26 cellular contexts compared by ENCODE assay signal in genomic region chr9:126630458-126631237, GRCh38. TPM values are rescaled to one million over a fixed set of nuclear protein-coding genes. Genes with fewer than 3 reads are reported as not detected.
DNase-seq lines count a peak whose midpoint lies in the region; ATAC-seq, FAIRE-seq and TF ChIP-seq lines count a peak whose summit lies in the region.
"Had no signal": no experiment of that assay in that cellular context is flagged by ENCODE, and none has a peak within 500 bp of the region (broad histone marks: within the 10 kb centered on the region; RNA-seq: fewer than 3 reads in every experiment).

No MANE protein-coding gene starts in this region.

- H4K20me1 ChIP-seq in HepG2 (ENCODE audit: insufficient read depth, low read length) = no peaks in the 10 kb centered on the region

- no peak for TF ChIP-seq RAD21 in HepG2 (CRISPR knock-in tag; IDR thresholded peaks at IDR 0.05)

- CTCF ChIA-PET in HepG2 (lab: Yijun Ruan, JAX; ENCODE audit: low intra/inter-chr PET ratio, low total read pairs) = no interaction called here

- no peak overlapping the region for H3K9ac ChIP-seq in HepG2 (ENCODE audit: insufficient read depth, low read depth, low read length)

- intact Hi-C loops in HepG2 (cut with micrococcal nuclease; ENCODE audit: unreplicated experiment) (no loop called here), right lobe of liver (cut with DNase I) (no loop called here)

- no peaks in the 10 kb centered on the region for H3K79me2 ChIP-seq in HepG2 (ENCODE audit: insufficient read depth, low read length)

- FAIRE-seq in HepG2 (lab: Jason Lieb, UNC) = no peak

- H2AFZ ChIP-seq in HepG2 (ENCODE audit: low read length) = no peak overlapping the region

- no peak for TF ChIP-seq POLR2A in HepG2 (IDR thresholded peaks at IDR 0.05; ENCODE audit: insufficient read depth in 1 of 2, low read depth in 2 of 2, low read length in 2 of 2)
- TF ChIP-seq POLR2A in right lobe of liver (IDR thresholded peaks at IDR 0.05) = no peak

- TF ChIP-seq CTCF in HepG2 (CRISPR knock-in tag; IDR thresholded peaks at IDR 0.05) (no peak), right lobe of liver (IDR thresholded peaks at IDR 0.05) (no peak), epithelial cell of esophagus (IDR thresholded peaks at IDR 0.05; ENCODE audit: insufficient read depth, low read depth, low read length, missing control alignments) (no peak)

- H3K4me3 Mint-ChIP-seq in stimulated activated memory B cell treated with anti-CD40 and anti-IgM and Interleukin-4, amounts not matched to agents 10 μg/mL and 1 μg/mL and 100 μg/mL, for 72 hours = no peak overlapping the region
- H3K4me3 Mint-ChIP-seq: activated CD8-positive, alpha-beta memory T cell treated with anti-CD3 and anti-CD28 coated beads, Interleukin-2, amount 10 ng/mL, durations not matched to agents 7 days and 5 days had no signal

- no peak overlapping the region for H3K27ac Mint-ChIP-seq in stimulated activated memory B cell treated with anti-CD40 and anti-IgM and Interleukin-4, amounts not matched to agents 10 μg/mL and 1 μg/mL and 100 μg/mL, for 72 hours
- H3K27ac Mint-ChIP-seq: activated CD8-positive, alpha-beta memory T cell treated with anti-CD3 and anti-CD28 coated beads, Interleukin-2, amount 10 ng/mL, durations not matched to agents 7 days and 5 days had no signal

- H3K36me3 Mint-ChIP-seq in stimulated activated memory B cell treated with anti-CD40 and anti-IgM and Interleukin-4, amounts not matched to agents 10 μg/mL and 1 μg/mL and 100 μg/mL, for 72 hours = no peaks in the 10 kb centered on the region
- H3K36me3 Mint-ChIP-seq: activated CD8-positive, alpha-beta memory T cell treated with anti-CD3 and anti-CD28 coated beads, Interleukin-2, amount 10 ng/mL, durations not matched to agents 7 days and 5 days had no signal

- H3K9me3 Mint-ChIP-seq in stimulated activated memory B cell treated with anti-CD40 and anti-IgM and Interleukin-4, amounts not matched to agents 10 μg/mL and 1 μg/mL and 100 μg/mL, for 72 hours = no peaks in the 10 kb centered on the region

- H3K27me3 Mint-ChIP-seq in stimulated activated memory B cell treated with anti-CD40 and anti-IgM and Interleukin-4, amounts not matched to agents 10 μg/mL and 1 μg/mL and 100 μg/mL, for 72 hours = peaks cover 97% of the 10 kb centered on the region

- H3K36me3 ChIP-seq in HepG2 (replicated peaks in 1 of 2; ENCODE audit: control insufficient read depth in 1 of 2, insufficient read depth in 2 of 2, low read length in 2 of 2) (no peaks in the 10 kb centered on the region), right lobe of liver (no peaks in the 10 kb centered on the region)
- H3K36me3 ChIP-seq: adrenal gland, sigmoid colon, SJCRH30, suprapubic skin had no signal

- no peak overlapping the region for H3K27ac ChIP-seq in HepG2 (ENCODE audit: extremely low read length, insufficient read depth, low read length)
- no peak overlapping the region for H3K27ac ChIP-seq in right lobe of liver
- H3K27ac ChIP-seq: adrenal gland, sigmoid colon, SJCRH30, suprapubic skin had no signal

- POLR2A ChIA-PET in HepG2 (lab: Yijun Ruan, JAX) = no interaction called here

- ATAC-seq in HepG2 (no peak), right lobe of liver (no peak), GM19395 (IDR thresholded peaks at IDR 0.05; ENCODE audit: unreplicated experiment) (no peak), HG03378 (IDR thresholded peaks at IDR 0.05; ENCODE audit: unreplicated experiment) (no peak)
- ATAC-seq in stimulated activated memory B cell treated with anti-CD40 and anti-IgM and Interleukin-4, amounts not matched to agents 10 μg/mL and 1 μg/mL and 100 μg/mL, for 72 hours = peak; percentile 53
- ATAC-seq: activated CD8-positive, alpha-beta memory T cell treated with anti-CD3 and anti-CD28 coated beads, Interleukin-2, amount 10 ng/mL, durations not matched to agents 7 days and 5 days; left cardiac atrium had no signal

- no TSS peak for BruUV-seq in HepG2 (replicated peaks; lab: Mats Ljungman, UMichigan)

- no peak overlapping the region for H3K4me2 ChIP-seq in HepG2 (ENCODE audit: low read depth, low read length)

- no peaks in the 10 kb centered on the region for H3K9me3 ChIP-seq in HepG2 (ENCODE audit: low read length)
- H3K9me3 ChIP-seq in right lobe of liver = no peaks in the 10 kb centered on the region
- H3K9me3 ChIP-seq: adrenal gland, sigmoid colon, SJCRH30, suprapubic skin had no signal

- TF ChIP-seq EP300 in HepG2 (IDR thresholded peaks at IDR 0.05; ENCODE audit: low read depth in 2 of 2, low read length in 2 of 2) = no peak
- TF ChIP-seq EP300 in HepG2 (CRISPR knock-in tag; IDR thresholded peaks at IDR 0.05; ENCODE audit: borderline replicate concordance) = no peak

- H3K4me1 Mint-ChIP-seq in stimulated activated memory B cell treated with anti-CD40 and anti-IgM and Interleukin-4, amounts not matched to agents 10 μg/mL and 1 μg/mL and 100 μg/mL, for 72 hours = peaks cover 11% of the 10 kb centered on the region

- DNase-seq in HepG2 (ENCODE audit: low spot score) (no peak), right lobe of liver (no peak), NCI-H2029 treated with DMSO at 0.1 percent for 48 hours (lab: John Stamatoyannopoulos, UW) (peak; percentile 75), epithelial cell of esophagus (ENCODE audit: low read depth) (peak; percentile 40), HuH-7 (ENCODE audit: low spot score) (no peak)
- DNase-seq: activated CD8-positive, alpha-beta memory T cell treated with anti-CD3 and anti-CD28 coated beads, Interleukin-2, amount 10 ng/mL, durations not matched to agents 7 days and 5 days; activated effector memory CD4-positive, alpha-beta T cell treated with Interleukin-2 at 50 U/mL for 16 hours; adrenal gland; COR-L47; GF-D8; GOT3; left cardiac atrium; NCI-H1436 treated with DMSO at 0.1 percent for 48 hours; occipital lobe; sigmoid colon; stimulated activated CD4-positive, alpha-beta T cell treated with anti-CD3 and anti-CD28 coated beads, Interleukin-1b, Interleukin-23, amount 100 ng/mL, for 48 hours had no signal

- no peak overlapping the region for H3K4me3 ChIP-seq in HepG2 (replicated peaks in 1 of 3; ENCODE audit: insufficient read depth in 1 of 3, low read depth in 2 of 3, low read length in 3 of 3)
- H3K4me3 ChIP-seq in right lobe of liver = no peak overlapping the region
- H3K4me3 ChIP-seq in epithelial cell of esophagus (ENCODE audit: low read length) = no peak overlapping the region
- H3K4me3 ChIP-seq: adrenal gland, sigmoid colon, SJCRH30, suprapubic skin had no signal

- WGBS in HepG2 (ENCODE audit: low lambda C conversion rate) = 19% methylated on average over 10 of the region's 20 CpGs
- 17% methylated on average over 10 of the region's 20 CpGs for WGBS in right lobe of liver (ENCODE audit: insufficient coverage, low coverage, low lambda C conversion rate, missing lambda C conversion rate)

- H3K4me1 ChIP-seq in HepG2 (ENCODE audit: insufficient read depth, low read length) = no peaks in the 10 kb centered on the region
- H3K4me1 ChIP-seq in right lobe of liver = peaks cover 0 to 7% (median 0%) of the 10 kb centered on the region in 4 donors

- in situ Hi-C loops in HepG2 (cut with HindIII; ENCODE audit: extremely low pct_ligation_motif_present, low pct_unique_long_range_greater_than_20kb) = no loop called here

- H3K27me3 ChIP-seq in HepG2 (ENCODE audit: control insufficient read depth in 1 of 2, insufficient read depth in 2 of 2, low read length in 2 of 2) (peaks cover 29 to 91% of the 10 kb centered on the region in 2 experiments), right lobe of liver (peaks cover 0 to 36% of the 10 kb centered on the region in 2 donors)
- H3K27me3 ChIP-seq: SJCRH30 had no signal

TF ChIP-seq in HepG2, 621 proteins besides CTCF, POLR2A, EP300 and RAD21:
- TF ChIP-seq ZNF768 (CRISPR knock-in tag; IDR thresholded peaks at IDR 0.05) (peak; percentile 35; the same call in 1 of the 2 replicates), ZFP37 (CRISPR knock-in tag; IDR thresholded peaks at IDR 0.05; ENCODE audit: borderline replicate concordance) (no peak), PHB2 (IDR thresholded peaks at IDR 0.05; ENCODE audit: partially characterized antibody) (no peak)

RNA-seq across cellular contexts. Expression of gene LMX1B, which starts 16.9 kb away (rescaled TPM):
- total RNA-seq in HepG2 (2016; rRNA removed; fragmentation: Illumina TruSeq; extraction: Trizol) (not detected in 2 replicates), right lobe of liver (not detected)
- total RNA-seq in HepG2 (2016; cell fraction: cytosol; rRNA removed; fragmentation: Illumina TruSeq; extraction: Trizol; ENCODE audit: low read depth) = not detected in 2 replicates
- not detected in 2 replicates for total RNA-seq in HepG2 (2016; cell fraction: insoluble cytoplasmic fraction; rRNA removed; fragmentation: Illumina TruSeq; extraction: Trizol)
- not detected in 2 replicates for total RNA-seq in HepG2 (2016; cell fraction: membrane; rRNA removed; fragmentation: Illumina TruSeq; extraction: Trizol)
- total RNA-seq in HepG2 (2016; cell fraction: nucleus; rRNA removed; fragmentation: Illumina TruSeq; extraction: Trizol) = not detected in 2 replicates
- not detected in 2 replicates for polyA plus RNA-seq in HepG2 (2011; rRNA removed)
- 0.04 TPM in 1 of 2 replicates, not detected in the other for polyA plus RNA-seq in HepG2 (2011; cell fraction: cytosol; rRNA removed)
- polyA plus RNA-seq in HepG2 (2011; cell fraction: nucleus; rRNA removed) = 0.03 TPM in 1 of 2 replicates, not detected in the other
- not detected in 2 replicates for polyA plus RNA-seq in HepG2 (2012)
- polyA plus RNA-seq in HepG2 (2016; cell fraction: cytosol; fragmentation: Illumina TruSeq; extraction: Trizol; ENCODE audit: low read depth) = not detected in 2 replicates
- polyA plus RNA-seq in HepG2 (2016; cell fraction: insoluble cytoplasmic fraction; fragmentation: Illumina TruSeq; extraction: Trizol; ENCODE audit: low read depth) = 0.03 TPM in 1 of 2 replicates, not detected in the other
- polyA plus RNA-seq in HepG2 (2016; cell fraction: membrane; fragmentation: Illumina TruSeq; extraction: Trizol; ENCODE audit: low read depth) = 0.16 TPM in 1 of 2 replicates, not detected in the other
- not detected in 2 replicates for polyA plus RNA-seq in HepG2 (2016; cell fraction: nucleus; fragmentation: Illumina TruSeq; extraction: Trizol; ENCODE audit: insufficient read depth, low read depth)
- polyA minus RNA-seq in HepG2 (2011; rRNA and poly(A)+ RNA removed; ENCODE audit: low replicate concordance) = 0.06 TPM in 1 of 2 replicates, not detected in the other
- not detected in 2 replicates for polyA minus RNA-seq in HepG2 (2011; cell fraction: cytosol; rRNA and poly(A)+ RNA removed)
- polyA minus RNA-seq in HepG2 (2011; cell fraction: nucleus; rRNA and poly(A)+ RNA removed) = not detected in 2 replicates
- total RNA-seq: activated CD8-positive, alpha-beta memory T cell treated with anti-CD3 and anti-CD28 coated beads, Interleukin-2, amount 10 ng/mL, durations not matched to agents 7 days and 5 days; LHCN-M2; mononuclear cell; occipital lobe; OCI-LY7; T-helper 2 cell treated with Interferon-gamma antibody and Interleukin-4, amounts not matched to agents 100 ng/mL and 5 ng/mL, for 36 hours had no signal
- polyA plus RNA-seq: AG04450 had no signal

Comparison
In these comparisons a context has a peak if more than half of its experiments do, and no peak if none do; other contexts are left out.
1. DNase-seq: peak in NCI-H2029 treated with DMSO at 0.1 percent for 48 hours (single experiment) and epithelial cell of esophagus (single experiment); none in HepG2 (single experiment), right lobe of liver (0 of 3) and HuH-7 (single experiment).